7 cellular contexts compared by ENCODE assay signal in the genomic region with DNA sequence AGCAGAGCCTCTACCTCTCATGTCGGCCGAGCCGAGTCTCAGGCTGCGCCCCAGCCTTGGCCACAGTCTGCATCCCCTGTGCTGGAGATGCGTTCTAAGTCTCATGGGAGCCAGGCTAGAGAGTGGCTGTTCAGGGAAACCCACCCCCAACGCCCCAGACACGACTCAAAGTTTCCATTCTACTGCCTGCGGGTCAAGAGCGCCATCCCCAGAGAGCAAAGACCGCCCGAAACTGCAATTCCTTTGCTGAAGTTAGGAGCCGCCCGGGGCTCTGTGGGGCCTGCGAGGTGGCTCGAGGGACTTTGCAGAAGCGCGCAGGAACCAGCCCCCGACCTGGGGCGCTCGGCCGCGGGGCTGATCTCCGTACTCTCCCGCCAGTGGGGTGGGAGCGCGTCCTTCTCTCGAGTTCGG. TPM values are rescaled to one million over a fixed set of nuclear protein-coding genes. Genes with fewer than 3 reads are reported as not detected.
DNase-seq lines count a peak whose midpoint lies in the region; ATAC-seq and TF ChIP-seq lines count a peak whose summit lies in the region.

No MANE protein-coding gene starts in this region.

- H3K4me2 ChIP-seq in OCI-LY1 (ENCODE audit: low read length) (peak overlapping the region; percentile 69), fibroblast of lung (ENCODE audit: extremely low read depth, insufficient read depth, low read length) (peak overlapping the region; percentile 59), trophoblast cell (ENCODE audit: low read length) (peak overlapping the region; percentile 83)

- no peaks in the 10 kb centered on the region for H3K27me3 ChIP-seq in OCI-LY1 (ENCODE audit: insufficient read depth, low read length)
- no peaks in the 10 kb centered on the region for H3K27me3 ChIP-seq in fibroblast of lung (ENCODE audit: control insufficient read depth, insufficient read depth, low read length)
- no peaks in the 10 kb centered on the region for H3K27me3 ChIP-seq in trophoblast cell (ENCODE audit: insufficient read depth, low read length)

- POLR2A ChIA-PET in HEK293T (lab: Yijun Ruan, JAX) = interaction anchor here (0.7 to 0.9 kb wide), 2 partner anchors 33 to 39 kb away, joined by 3 to 5 read pairs; no protein-coding TSS in a partner anchor

- no peaks in the 10 kb centered on the region for H3K79me2 ChIP-seq in OCI-LY1 (ENCODE audit: insufficient read depth, low read length)
- H3K79me2 ChIP-seq in fibroblast of lung (ENCODE audit: control insufficient read depth, insufficient read depth, low read length) = no peaks in the 10 kb centered on the region
- peaks cover 2% of the 10 kb centered on the region for H3K79me2 ChIP-seq in trophoblast cell (ENCODE audit: control insufficient read depth, insufficient read depth, low read length, poor library complexity)

- H4K91ac ChIP-seq in trophoblast cell (ENCODE audit: low read depth, low read length) = peak overlapping the region; percentile 81

- H2AK5ac ChIP-seq in trophoblast cell (ENCODE audit: low read length) = no peak overlapping the region

- H2BK12ac ChIP-seq in trophoblast cell (ENCODE audit: low read length) = peak overlapping the region; percentile 58

- H2AFZ ChIP-seq in OCI-LY1 (ENCODE audit: low read length) (no peak overlapping the region), fibroblast of lung (ENCODE audit: low read length) (no peak overlapping the region), trophoblast cell (ENCODE audit: insufficient read depth, low read length, poor library complexity) (peak overlapping the region; percentile 67)

- no peak overlapping the region for H2BK5ac ChIP-seq in trophoblast cell (ENCODE audit: low read depth, low read length, poor library complexity)

- H3K23ac ChIP-seq in trophoblast cell (ENCODE audit: low read length) = no peak overlapping the region

- H3K36me3 ChIP-seq in OCI-LY1 (ENCODE audit: insufficient read depth, low read length) (no peaks in the 10 kb centered on the region), fibroblast of lung (ENCODE audit: control insufficient read depth, insufficient read depth, low read length) (no peaks in the 10 kb centered on the region), trophoblast cell (ENCODE audit: control insufficient read depth in 1 of 2, insufficient read depth in 2 of 2, low read length in 2 of 2) (no peaks in the 10 kb centered on the region)

- H3F3A ChIP-seq in OCI-LY1 (ENCODE audit: insufficient read depth, low read length) = no peaks in the 10 kb centered on the region

- no peaks in the 10 kb centered on the region for H3K9me2 ChIP-seq in OCI-LY1 (ENCODE audit: low read depth, low read length)

- H3K4ac ChIP-seq in trophoblast cell (ENCODE audit: low read depth, low read length) = no peak overlapping the region

- H3K9ac ChIP-seq in OCI-LY1 (ENCODE audit: low read length) (peak overlapping the region; percentile 54), fibroblast of lung (ENCODE audit: insufficient read depth, low read length) (peak overlapping the region; percentile 16), trophoblast cell (ENCODE audit: low read length) (no peak overlapping the region)

- H3K9me3 ChIP-seq in OCI-LY1 (ENCODE audit: low read length) (no peaks in the 10 kb centered on the region), fibroblast of lung (ENCODE audit: control insufficient read depth, insufficient read depth, low read depth, low read length) (no peaks in the 10 kb centered on the region), trophoblast cell (ENCODE audit: insufficient read depth, low read depth, low read length) (no peaks in the 10 kb centered on the region)

- ATAC-seq in GM18868 (IDR thresholded peaks at IDR 0.05; ENCODE audit: unreplicated experiment) = peak; percentile 34

- CTCF ChIA-PET in HEK293T (lab: Yijun Ruan, JAX) = interaction anchor here (0.5 to 1.5 kb wide), 5 partner anchors 29 to 546 kb away, joined by 3 to 5 read pairs (median 3); no protein-coding TSS in a partner anchor

- DNase-seq in HEK293T (ENCODE audit: extremely low spot score) (peak; percentile 71), fibroblast of lung (ENCODE audit: low read depth in 2 of 2) (no peak), trophoblast cell (peak in 1 of 2 donors; percentile 58), superior temporal gyrus (ENCODE audit: extremely low spot score) (no peak), NCI-H2227 (lab: John Stamatoyannopoulos, UW; ENCODE audit: unreplicated experiment) (no peak)

- H4K20me1 ChIP-seq in OCI-LY1 (ENCODE audit: insufficient read depth, low read length) = no peaks in the 10 kb centered on the region
- no peaks in the 10 kb centered on the region for H4K20me1 ChIP-seq in fibroblast of lung (ENCODE audit: control insufficient read depth, extremely low read depth, insufficient read depth, low read length)

- peak overlapping the region; percentile 85 for H2BK120ac ChIP-seq in trophoblast cell (ENCODE audit: insufficient read depth, low read length, poor library complexity)

- peak overlapping the region; percentile 88 for H4K12ac ChIP-seq in trophoblast cell (ENCODE audit: low read depth, low read length)

- H3K79me1 ChIP-seq in trophoblast cell (ENCODE audit: low read length) = peaks cover 27% of the 10 kb centered on the region

- peak overlapping the region; percentile 83 for H4K8ac ChIP-seq in trophoblast cell (ENCODE audit: low read depth, low read length)

- H3K27ac ChIP-seq in OCI-LY1 (ENCODE audit: low read depth, low read length, poor library complexity, severe bottlenecking) = peak overlapping the region; percentile 62
- H3K27ac ChIP-seq in fibroblast of lung (ENCODE audit: insufficient read depth, low read length) = peak overlapping the region; percentile 69
- peak overlapping the region; percentile 83 for H3K27ac ChIP-seq in trophoblast cell (ENCODE audit: low read depth, low read length)

- no peak overlapping the region for H3K14ac ChIP-seq in trophoblast cell (ENCODE audit: low read length)

- TF ChIP-seq CTCF in OCI-LY1 (IDR thresholded peaks at IDR 0.05; ENCODE audit: low read length) (no peak), fibroblast of lung (conservative IDR thresholded peaks at IDR 0.05 in 1 of 2, IDR thresholded peaks at IDR 0.05 in 1 of 2; ENCODE audit: low read depth in 1 of 2, low read length in 2 of 2) (no peak)

- no CpG with 5 or more reads among the region's 28 CpGs for WGBS in trophoblast cell (ENCODE audit: extremely low coverage, insufficient coverage, insufficient read length)

- H3K4me1 ChIP-seq in OCI-LY1 (ENCODE audit: insufficient read depth, low read length, severe bottlenecking) (peaks cover 45% of the 10 kb centered on the region), fibroblast of lung (ENCODE audit: control insufficient read depth, extremely low read depth, insufficient read depth, low read length) (peaks cover 9% of the 10 kb centered on the region), trophoblast cell (ENCODE audit: control insufficient read depth in 1 of 2, insufficient read depth in 2 of 2, low read length in 2 of 2) (peaks cover 32 to 44% of the 10 kb centered on the region in 2 experiments)

- H3K18ac ChIP-seq in trophoblast cell (ENCODE audit: low read length) = peak overlapping the region; percentile 80

- H3K4me3 ChIP-seq in OCI-LY1 (ENCODE audit: low read depth, low read length, poor library complexity, severe bottlenecking) (peak overlapping the region; percentile 54), fibroblast of lung (replicated peaks in 1 of 4; ENCODE audit: control extremely low read depth in 1 of 4, insufficient read depth in 1 of 4, low read depth in 3 of 4, low read length in 4 of 4) (peak overlapping the region in 1 of 4 experiments; percentile 44), trophoblast cell (ENCODE audit: low read depth, low read length) (peak overlapping the region; percentile 58)

TF ChIP-seq in HEK293T, 16 proteins besides CTCF, POLR2A, EP300 and RAD21:
- no peak for TF ChIP-seq L3MBTL2 (conservative IDR thresholded peaks at IDR 0.05)
- no peak for TF ChIP-seq CTBP1 (IDR thresholded peaks at IDR 0.05; ENCODE audit: borderline replicate concordance)
- TF ChIP-seq FOXK2 (IDR thresholded peaks at IDR 0.05) = no peak
- TF ChIP-seq NFRKB (IDR thresholded peaks at IDR 0.05) = no peak
- TF ChIP-seq SP1 (IDR thresholded peaks at IDR 0.05) = no peak
- no peak for TF ChIP-seq ARNT (IDR thresholded peaks at IDR 0.05)
- no peak for TF ChIP-seq ZNF384 (IDR thresholded peaks at IDR 0.05)

RNA-seq across cellular contexts. Expression of a gene that starts 10.0 kb away (rescaled TPM):
- 5.9 and 9.9 TPM in 2 replicates for total RNA-seq in fibroblast of lung
- 13.7 and 17.0 TPM in 2 replicates for polyA plus RNA-seq in fibroblast of lung
- polyA plus RNA-seq in fibroblast of lung (2012) = 14.3 and 16.1 TPM in 2 replicates
- 47.0 and 56.4 TPM in 2 replicates for polyA minus RNA-seq in fibroblast of lung (ENCODE audit: low replicate concordance)
- 26.2 and 27.5 TPM in 2 replicates for polyA plus RNA-seq in trophoblast cell (2013)

RNA-seq across cellular contexts. Expression of a gene that starts 45.3 kb away (rescaled TPM):
- total RNA-seq in fibroblast of lung = 18.2 and 23.1 TPM in 2 replicates
- 36.1 and 47.1 TPM in 2 replicates for polyA plus RNA-seq in fibroblast of lung
- polyA plus RNA-seq in fibroblast of lung (2012) = 26.9 and 33.7 TPM in 2 replicates
- 7.3 and 8.5 TPM in 2 replicates for polyA minus RNA-seq in fibroblast of lung (ENCODE audit: low replicate concordance)
- polyA plus RNA-seq in trophoblast cell (2013) = 25.7 and 25.9 TPM in 2 replicates

RNA-seq across cellular contexts. Expression of a gene that starts 51.4 kb away (rescaled TPM):
- total RNA-seq in fibroblast of lung = 12.6 and 18.3 TPM in 2 replicates
- polyA plus RNA-seq in fibroblast of lung = 2.8 and 4.0 TPM in 2 replicates
- 2.7 and 3.6 TPM in 2 replicates for polyA plus RNA-seq in fibroblast of lung (2012)
- polyA minus RNA-seq in fibroblast of lung (ENCODE audit: low replicate concordance) = 1.2 and 6.6 TPM in 2 replicates
- 1.0 and 1.1 TPM in 2 replicates for polyA plus RNA-seq in trophoblast cell (2013)
